1 cellular context compared by ENCODE assay signal in genomic region chr14:81537193-81537592, GRCh38.
TF ChIP-seq lines count a peak whose summit lies in the region.

No MANE protein-coding gene starts in this region.

TF ChIP-seq in HepG2, 621 proteins besides CTCF, POLR2A, EP300 and RAD21 (continued from another document and continues in another):
- TF ChIP-seq NR0B2 (CRISPR knock-in tag; IDR thresholded peaks at IDR 0.05) = no peak
- peak; percentile 41; the same call in 1 of the 2 replicates for TF ChIP-seq FOXJ3 (CRISPR knock-in tag; IDR thresholded peaks at IDR 0.05; ENCODE audit: borderline replicate concordance)
- no peak for TF ChIP-seq HMGA1 (CRISPR knock-in tag; conservative IDR thresholded peaks at IDR 0.05)
- TF ChIP-seq ZNF30 (CRISPR knock-in tag; IDR thresholded peaks at IDR 0.05) = no peak
- TF ChIP-seq ZNF577 (CRISPR knock-in tag; IDR thresholded peaks at IDR 0.05; ENCODE audit: borderline replicate concordance, low read depth) = no peak
- TF ChIP-seq ZMYM4 (CRISPR knock-in tag; IDR thresholded peaks at IDR 0.05) = peak; percentile 17; the same call in 1 of the 2 replicates
- TF ChIP-seq ZBTB25 (CRISPR knock-in tag; IDR thresholded peaks at IDR 0.05) = no peak
- TF ChIP-seq ZNF431 (CRISPR knock-in tag; IDR thresholded peaks at IDR 0.05; ENCODE audit: borderline replicate concordance, low read depth) = no peak
- no peak for TF ChIP-seq ZNF784 (CRISPR knock-in tag; IDR thresholded peaks at IDR 0.05; ENCODE audit: borderline replicate concordance)
- TF ChIP-seq ZNF274 (CRISPR knock-in tag; IDR thresholded peaks at IDR 0.05) = no peak
- no peak for TF ChIP-seq THYN1 (CRISPR knock-in tag; IDR thresholded peaks at IDR 0.05; ENCODE audit: borderline replicate concordance, low read depth)
- no peak for TF ChIP-seq NKX3-1 (CRISPR knock-in tag; IDR thresholded peaks at IDR 0.05)
- TF ChIP-seq JUNB (CRISPR knock-in tag; IDR thresholded peaks at IDR 0.05; ENCODE audit: borderline replicate concordance) = no peak
- no peak for TF ChIP-seq HIVEP1 (CRISPR knock-in tag; IDR thresholded peaks at IDR 0.05)
- no peak for TF ChIP-seq TRIM22 (IDR thresholded peaks at IDR 0.05)
- no peak for TF ChIP-seq HIC2 (CRISPR knock-in tag; IDR thresholded peaks at IDR 0.05; ENCODE audit: low read depth)
- TF ChIP-seq BCLAF1 (IDR thresholded peaks at IDR 0.05) = no peak
- TF ChIP-seq SMAD3 (CRISPR knock-in tag; IDR thresholded peaks at IDR 0.05) = no peak
- no peak for TF ChIP-seq ZNF124 (CRISPR knock-in tag; IDR thresholded peaks at IDR 0.05)
- no peak for TF ChIP-seq ATF7 (IDR thresholded peaks at IDR 0.05)
- TF ChIP-seq ATF7 (CRISPR knock-in tag; IDR thresholded peaks at IDR 0.05) = no peak
- TF ChIP-seq CBX5 (CRISPR knock-in tag; IDR thresholded peaks at IDR 0.05; ENCODE audit: borderline replicate concordance) = no peak
- TF ChIP-seq MED1 (CRISPR knock-in tag; IDR thresholded peaks at IDR 0.05) = peak; percentile 60
- no peak for TF ChIP-seq ELK4 (CRISPR knock-in tag; IDR thresholded peaks at IDR 0.05; ENCODE audit: borderline replicate concordance)
- peak; percentile 74; the same call in 1 of the 2 replicates for TF ChIP-seq AHDC1 (CRISPR knock-in tag; IDR thresholded peaks at IDR 0.05; ENCODE audit: borderline replicate concordance)
- TF ChIP-seq ZNF83 (CRISPR knock-in tag; IDR thresholded peaks at IDR 0.05; ENCODE audit: borderline replicate concordance) = no peak
- no peak for TF ChIP-seq HDAC1 (CRISPR knock-in tag; IDR thresholded peaks at IDR 0.05)
- no peak for TF ChIP-seq SAFB2 (CRISPR knock-in tag; IDR thresholded peaks at IDR 0.05; ENCODE audit: borderline replicate concordance, low read depth)
- no peak for TF ChIP-seq NFE2L2 (IDR thresholded peaks at IDR 0.05; ENCODE audit: low read length)
- TF ChIP-seq ZNF569 (CRISPR knock-in tag; IDR thresholded peaks at IDR 0.05; ENCODE audit: borderline replicate concordance) = no peak
- TF ChIP-seq ZNF563 (CRISPR knock-in tag; IDR thresholded peaks at IDR 0.05) = no peak
- TF ChIP-seq TFDP1 (CRISPR knock-in tag; IDR thresholded peaks at IDR 0.05; ENCODE audit: borderline replicate concordance) = no peak
- 0 out of 2 replicates have a peak, but pooled peaks have one; percentile 19 for TF ChIP-seq BCL6 (CRISPR knock-in tag; IDR thresholded peaks at IDR 0.05)
- no peak for TF ChIP-seq ZFYVE20 (CRISPR knock-in tag; IDR thresholded peaks at IDR 0.05; ENCODE audit: borderline replicate concordance, low read depth)
- TF ChIP-seq FIP1L1 (IDR thresholded peaks at IDR 0.05; ENCODE audit: borderline replicate concordance, insufficient read depth, low read depth, low read length) = no peak
- TF ChIP-seq HDAC6 (IDR thresholded peaks at IDR 0.05; ENCODE audit: low read depth, low read length) = no peak
- no peak for TF ChIP-seq ZNF644 (CRISPR knock-in tag; IDR thresholded peaks at IDR 0.05; ENCODE audit: low read depth)
- TF ChIP-seq ZNF547 (CRISPR knock-in tag; IDR thresholded peaks at IDR 0.05) = no peak
- TF ChIP-seq ZNF629 (CRISPR knock-in tag; conservative IDR thresholded peaks at IDR 0.05) = no peak
- TF ChIP-seq RNF2 (conservative IDR thresholded peaks at IDR 0.05; ENCODE audit: low read depth) = no peak
- TF ChIP-seq ZNF383 (CRISPR knock-in tag; IDR thresholded peaks at IDR 0.05; ENCODE audit: borderline replicate concordance) = no peak
- peak; percentile 53; the same call in 1 of the 2 replicates for TF ChIP-seq HMG20A (CRISPR knock-in tag; IDR thresholded peaks at IDR 0.05; ENCODE audit: borderline replicate concordance)
- TF ChIP-seq FOXP1 (IDR thresholded peaks at IDR 0.05) = no peak
- TF ChIP-seq FOXP1 (CRISPR knock-in tag; IDR thresholded peaks at IDR 0.05) = peak; percentile 89
- TF ChIP-seq ZNF576 (CRISPR knock-in tag; IDR thresholded peaks at IDR 0.05) = no peak
- TF ChIP-seq MIER2 (CRISPR knock-in tag; IDR thresholded peaks at IDR 0.05) = no peak
- TF ChIP-seq TCF7L2 (IDR thresholded peaks at IDR 0.05; ENCODE audit: low read depth, low read length) = no peak
- TF ChIP-seq SOX6 (IDR thresholded peaks at IDR 0.05) = no peak
- peak; percentile 47 for TF ChIP-seq SOX6 (CRISPR knock-in tag; IDR thresholded peaks at IDR 0.05)
- TF ChIP-seq ISL2 (CRISPR knock-in tag; IDR thresholded peaks at IDR 0.05) = peak; percentile 83
- TF ChIP-seq GLI4 (CRISPR knock-in tag; IDR thresholded peaks at IDR 0.05; ENCODE audit: borderline replicate concordance) = no peak
- no peak for TF ChIP-seq ZNF607 (CRISPR knock-in tag; IDR thresholded peaks at IDR 0.05; ENCODE audit: borderline replicate concordance)
